In genomic region chr3:61030469-61031035, GRCh38 we compare ENCODE assay signal across 26 cellular contexts.
A peak's percentile ranks its signal among the peaks of the same experiment; 100 is the strongest.
DNase-seq lines count a peak whose midpoint lies in the region; ATAC-seq and TF ChIP-seq lines count a peak whose summit lies in the region.
"Had no signal": no experiment of that assay in that cellular context is flagged by ENCODE, and none has a peak within 500 bp of the region (broad histone marks: within the 10 kb centered on the region; RNA-seq: fewer than 3 reads in every experiment).

No MANE protein-coding gene starts in this region.

- in situ Hi-C loops in gastrocnemius medialis (cut with MboI; ENCODE audit: low sequenced_read_pairs in 4 of 4) = no loop called here

- TF ChIP-seq POLR2A in gastrocnemius medialis (IDR thresholded peaks at IDR 0.05) = no peak

- DNase-seq in H4 (ENCODE audit: low spot score) = peak; percentile 23
- peak; percentile 89 for DNase-seq in SW480 (ENCODE audit: low spot score)
- DNase-seq in foreskin keratinocyte = peak; percentile 15 to 42
- peak; percentile 4 for DNase-seq in retinal pigment epithelial cell (ENCODE audit: low read depth)
- DNase-seq in gastrocnemius medialis = no peak
- no peak for DNase-seq in NOMO-1 treated with DMSO at 0.1 percent for 48 hours (lab: John Stamatoyannopoulos, UW; ENCODE audit: unreplicated experiment)
- DNase-seq: activated CD4-positive, alpha-beta T cell treated with anti-CD3 and anti-CD28 coated beads, Interleukin-2, amount 10 ng/mL, durations not matched to agents 7 days and 5 days; activated CD8-positive, alpha-beta memory T cell treated with anti-CD3 and anti-CD28 coated beads, Interleukin-2, amount 50 U/mL, for 4 hours; aorta; DMS 273 treated with DMSO at 0.1 percent for 48 hours; effector memory CD8-positive, alpha-beta T cell; H9; heart left ventricle; mucosa of descending colon; NCI-H1694 treated with DMSO at 0.1 percent for 48 hours; NCI-H69; SHP77 treated with DMSO at 0.1 percent for 48 hours; stimulated activated CD4-positive, alpha-beta T cell treated with anti-CD3 and anti-CD28 coated beads, Interleukin-1b, Interleukin-23, amount 100 ng/mL, for 48 hours; T-helper 17 cell had no signal

- no peaks in the 10 kb centered on the region for H3K36me3 ChIP-seq in gastrocnemius medialis
- H3K36me3 ChIP-seq: esophagus muscularis mucosa, heart left ventricle, vagina had no signal

- intact Hi-C loops in gastrocnemius medialis (cut with DNase I; ENCODE audit: low total_unique reads) = no loop called here

- no peaks in the 10 kb centered on the region for H3K27me3 ChIP-seq in foreskin keratinocyte
- H3K27me3 ChIP-seq in gastrocnemius medialis = no peaks in the 10 kb centered on the region
- H3K27me3 ChIP-seq: esophagus muscularis mucosa, heart left ventricle, vagina had no signal

- no peak for TF ChIP-seq CTCF in foreskin keratinocyte (conservative IDR thresholded peaks at IDR 0.05)
- TF ChIP-seq CTCF in retinal pigment epithelial cell (conservative IDR thresholded peaks at IDR 0.05; ENCODE audit: low read depth, low read length) = no peak
- TF ChIP-seq CTCF in gastrocnemius medialis (IDR thresholded peaks at IDR 0.05 in 4 of 5, conservative IDR thresholded peaks at IDR 0.05 in 1 of 5) = no peak

- H3K4me1 ChIP-seq in foreskin keratinocyte (no peaks in the 10 kb centered on the region), gastrocnemius medialis (no peaks in the 10 kb centered on the region)
- H3K4me1 ChIP-seq: esophagus muscularis mucosa, heart left ventricle, vagina had no signal

- H3K27ac ChIP-seq in foreskin keratinocyte = no peak overlapping the region
- H3K27ac ChIP-seq in gastrocnemius medialis = no peak overlapping the region
- H3K27ac ChIP-seq: esophagus muscularis mucosa, heart left ventricle, KMS-11, vagina had no signal

- ATAC-seq in foreskin keratinocyte (peak; percentile 41), gastrocnemius medialis (no peak), GM21576 (IDR thresholded peaks at IDR 0.05; ENCODE audit: unreplicated experiment) (no peak)
- ATAC-seq: activated naive CD4-positive, alpha-beta T cell treated with anti-CD3 and anti-CD28 coated beads, Interleukin-2, amount 50 U/mL, for 72 hours; activated T-helper 17 cell treated with anti-CD3 and anti-CD28 coated beads, Interleukin-2, amount 50 U/mL, for 72 hours; effector memory CD8-positive, alpha-beta T cell; heart left ventricle; mucosa of descending colon; stimulated activated effector memory CD8-positive, alpha-beta T cell treated with anti-CD3 and anti-CD28 coated beads, Interleukin-12 subunit alpha, Interleukin-12 subunit beta, amount 100 ng/mL, for 72 hours; T-helper 17 cell had no signal

- H3K9me3 ChIP-seq in gastrocnemius medialis = no peaks in the 10 kb centered on the region
- H3K9me3 ChIP-seq: mucosa of descending colon, vagina had no signal

- H3K4me3 ChIP-seq in retinal pigment epithelial cell (ENCODE audit: low read length) (no peak overlapping the region), gastrocnemius medialis (no peak overlapping the region)
- H3K4me3 ChIP-seq: esophagus muscularis mucosa, heart left ventricle, mucosa of descending colon, vagina had no signal

Comparison
In these comparisons a context has a peak if more than half of its experiments do, and no peak if none do; other contexts are left out.
1. DNase-seq: peak in H4 (single experiment), SW480 (single experiment), foreskin keratinocyte (2 of 2) and retinal pigment epithelial cell (single experiment); none in gastrocnemius medialis (0 of 2) and NOMO-1 treated with DMSO at 0.1 percent for 48 hours (single experiment).